Comparison of ENCODE assay signal across 12 cellular contexts in genomic region chr4:115515379-115516171, GRCh38.
DNase-seq lines count a peak whose midpoint lies in the region; ATAC-seq and TF ChIP-seq lines count a peak whose summit lies in the region.
"Had no signal": no experiment of that assay in that cellular context is flagged by ENCODE, and none has a peak within 500 bp of the region (broad histone marks: within the 10 kb centered on the region; RNA-seq: fewer than 3 reads in every experiment).

No MANE protein-coding gene starts in this region.

- H3K4me1 Mint-ChIP-seq in T-cell, result no peaks in the 10 kb centered on the region
- H3K4me1 Mint-ChIP-seq: activated naive CD8-positive, alpha-beta T cell treated with anti-CD3 and anti-CD28 coated beads, Interleukin-2, amount 10 ng/mL, durations not matched to agents 7 days and 5 days had no signal

- no peak for TF ChIP-seq POLR2A in spleen (IDR thresholded peaks at IDR 0.05)

- TF ChIP-seq CTCF in tibial artery (IDR thresholded peaks at IDR 0.05), result no peak
- no peak for TF ChIP-seq CTCF in spleen (IDR thresholded peaks at IDR 0.05 in 8 of 11, conservative IDR thresholded peaks at IDR 0.05 in 3 of 11)

- no peaks in the 10 kb centered on the region for H3K4me1 ChIP-seq in tibial artery
- no peaks in the 10 kb centered on the region for H3K4me1 ChIP-seq in spleen
- H3K4me1 ChIP-seq: thyroid gland had no signal

- CTCF ChIA-PET in T-cell (lab: Charles Lee), result no interaction called here

- no peaks in the 10 kb centered on the region for H3K27me3 Mint-ChIP-seq in T-cell
- H3K27me3 Mint-ChIP-seq: activated naive CD8-positive, alpha-beta T cell treated with anti-CD3 and anti-CD28 coated beads, Interleukin-2, amount 10 ng/mL, durations not matched to agents 7 days and 5 days had no signal

- H3K9me3 Mint-ChIP-seq in T-cell, result no peaks in the 10 kb centered on the region

- DNase-seq in OCI-M1 (lab: John Stamatoyannopoulos, UW), result peak; percentile 40
- DNase-seq in tibial artery, result no peak
- no peak for DNase-seq in caudate nucleus (lab: John Stamatoyannopoulos, UW)
- DNase-seq in T-cell, result no peak
- no peak for DNase-seq in spleen
- DNase-seq: activated CD4-positive, alpha-beta T cell treated with anti-CD3 and anti-CD28 coated beads for 1 hour; activated naive CD8-positive, alpha-beta T cell treated with anti-CD3 and anti-CD28 coated beads, Interleukin-2, amount 10 ng/mL, durations not matched to agents 7 days and 5 days; NCI-H524 treated with DMSO at 0.1 percent for 48 hours; thyroid gland had no signal

- H3K9me3 ChIP-seq in tibial artery, result no peaks in the 10 kb centered on the region
- H3K9me3 ChIP-seq in spleen, result peaks cover 0 to 6% (median 0%) of the 10 kb centered on the region in 8 donors
- H3K9me3 ChIP-seq: thyroid gland had no signal

- H3K4me3 Mint-ChIP-seq in T-cell, result no peak overlapping the region
- H3K4me3 Mint-ChIP-seq: activated naive CD8-positive, alpha-beta T cell treated with anti-CD3 and anti-CD28 coated beads, Interleukin-2, amount 10 ng/mL, durations not matched to agents 7 days and 5 days had no signal

- intact Hi-C loops in tibial artery (cut with DNase I; ENCODE audit: low total_unique reads) (no loop called here), spleen (cut with DNase I; ENCODE audit: low total_unique reads) (no loop called here)

- WGBS in spleen, 5 donors, result 34 to 65% (median 50%) methylated on average over 4 of the region's 4 CpGs

- H3K27me3 ChIP-seq in tibial artery (no peaks in the 10 kb centered on the region), spleen (replicated peaks in 1 of 7) (no peaks in the 10 kb centered on the region)
- H3K27me3 ChIP-seq: thyroid gland had no signal

- H3K4me3 ChIP-seq in tibial artery, result no peak overlapping the region
- H3K4me3 ChIP-seq in spleen, result no peak overlapping the region
- H3K4me3 ChIP-seq: thyroid gland had no signal

- no peaks in the 10 kb centered on the region for H3K36me3 Mint-ChIP-seq in T-cell
- H3K36me3 Mint-ChIP-seq: activated naive CD8-positive, alpha-beta T cell treated with anti-CD3 and anti-CD28 coated beads, Interleukin-2, amount 10 ng/mL, durations not matched to agents 7 days and 5 days had no signal

- H3K36me3 ChIP-seq in tibial artery (no peaks in the 10 kb centered on the region), spleen (no peaks in the 10 kb centered on the region)
- H3K36me3 ChIP-seq: thyroid gland had no signal

- POLR2A ChIA-PET in T-cell (lab: Charles Lee), result interaction anchor here in 1 of 2 donors (0.5 kb wide), 1 partner anchor 25 kb away, joined by 7 read pairs; no protein-coding TSS in a partner anchor

- ATAC-seq in GM18907 (IDR thresholded peaks at IDR 0.05; ENCODE audit: unreplicated experiment) (peak; percentile 99), GM21528 (IDR thresholded peaks at IDR 0.05; ENCODE audit: low FRiP score, unreplicated experiment) (peak; percentile 95), HG03139 (IDR thresholded peaks at IDR 0.05; ENCODE audit: unreplicated experiment) (peak; percentile 94), T-cell (replicated peaks in 1 of 4) (no peak)

- no peak overlapping the region for H3K27ac Mint-ChIP-seq in T-cell
- H3K27ac Mint-ChIP-seq: activated naive CD8-positive, alpha-beta T cell treated with anti-CD3 and anti-CD28 coated beads, Interleukin-2, amount 10 ng/mL, durations not matched to agents 7 days and 5 days had no signal

- H3K27ac ChIP-seq in tibial artery (no peak overlapping the region), caudate nucleus (ENCODE audit: low read depth, low read length) (no peak overlapping the region), spleen (no peak overlapping the region)
- H3K27ac ChIP-seq: thyroid gland had no signal

Comparison
In these comparisons a context has a peak if more than half of its experiments do, and no peak if none do; other contexts are left out.
1. ATAC-seq: peak in GM18907 (single experiment), GM21528 (single experiment) and HG03139 (single experiment); none in T-cell (0 of 4).